In genomic region chr2:149331023-149331400, GRCh38 we compare ENCODE assay signal across 9 cellular contexts. TPM values are rescaled to one million over a fixed set of nuclear protein-coding genes. Genes with fewer than 3 reads are reported as not detected.
DNase-seq lines count a peak whose midpoint lies in the region; ATAC-seq and TF ChIP-seq lines count a peak whose summit lies in the region.
"Had no signal": no experiment of that assay in that cellular context is flagged by ENCODE, and none has a peak within 500 bp of the region (broad histone marks: within the 10 kb centered on the region; RNA-seq: fewer than 3 reads in every experiment).

No MANE protein-coding gene starts in this region.

- H3K27me3 Mint-ChIP-seq in activated CD4-positive, alpha-beta memory T cell treated with anti-CD3 and anti-CD28 coated beads, Interleukin-2, amount 10 ng/mL, durations not matched to agents 7 days and 5 days, result peaks cover 54% of the 10 kb centered on the region
- H3K27me3 Mint-ChIP-seq in activated CD4-positive, alpha-beta memory T cell treated with anti-CD3 and anti-CD28 coated beads for 36 hours, result peaks cover 43% of the 10 kb centered on the region
- peaks cover 7% of the 10 kb centered on the region for H3K27me3 Mint-ChIP-seq in type B pancreatic cell

- TF ChIP-seq POLR2A in body of pancreas (IDR thresholded peaks at IDR 0.05), result no peak
- TF ChIP-seq POLR2A in lower leg skin (IDR thresholded peaks at IDR 0.05), result no peak

- H3K4me1 Mint-ChIP-seq in activated CD4-positive, alpha-beta memory T cell treated with anti-CD3 and anti-CD28 coated beads, Interleukin-2, amount 10 ng/mL, durations not matched to agents 7 days and 5 days, result peaks cover 6% of the 10 kb centered on the region
- H3K4me1 Mint-ChIP-seq in activated CD4-positive, alpha-beta memory T cell treated with anti-CD3 and anti-CD28 coated beads for 36 hours (ENCODE audit: low read depth), result peaks cover 6% of the 10 kb centered on the region
- H3K4me1 Mint-ChIP-seq in type B pancreatic cell (ENCODE audit: unreplicated experiment), result peaks cover 15% of the 10 kb centered on the region
- H3K4me1 Mint-ChIP-seq: central memory CD8-positive, alpha-beta T cell had no signal

- H3K9me3 ChIP-seq in body of pancreas, result no peaks in the 10 kb centered on the region

- WGBS in body of pancreas, 2 donors, result 3 to 5% methylated on average over 10 to 19 of the region's 19 CpGs
- 5 to 12% methylated on average over 8 to 12 of the region's 19 CpGs for WGBS in lower leg skin, 2 donors

- DNase-seq in activated CD4-positive, alpha-beta memory T cell treated with anti-CD3 and anti-CD28 coated beads, Interleukin-2, amount 10 ng/mL, durations not matched to agents 7 days and 5 days, result no peak
- DNase-seq in activated CD4-positive, alpha-beta memory T cell treated with anti-CD3 and anti-CD28 coated beads for 36 hours, result no peak
- DNase-seq in body of pancreas, result peak in 1 of 4 donors; percentile 23
- no peak for DNase-seq in lower leg skin (ENCODE audit: low spot score in 2 of 2)
- peak; percentile 69 for DNase-seq in type B pancreatic cell (ENCODE audit: extremely low spot score, unreplicated experiment)
- no peak for DNase-seq in activated naive CD4-positive, alpha-beta T cell treated with anti-CD3 and anti-CD28 coated beads, Interleukin-2, amount 50 U/mL, for 16 hours

- no peaks in the 10 kb centered on the region for H3K27me3 ChIP-seq in body of pancreas

- peak in 1 of 7 experiments; percentile 1 for TF ChIP-seq CTCF in body of pancreas (IDR thresholded peaks at IDR 0.05)
- no peak for TF ChIP-seq CTCF in lower leg skin (IDR thresholded peaks at IDR 0.05)
- no peak for TF ChIP-seq CTCF in type B pancreatic cell (conservative IDR thresholded peaks at IDR 0.05)

- no peak for ATAC-seq in body of pancreas
- no peak for ATAC-seq in HG03354 (IDR thresholded peaks at IDR 0.05; ENCODE audit: poor library complexity, severe bottlenecking, unreplicated experiment)
- no peak for ATAC-seq in HG03342 (IDR thresholded peaks at IDR 0.05; ENCODE audit: unreplicated experiment)

- H3K36me3 ChIP-seq in body of pancreas (replicated peaks in 1 of 2; ENCODE audit: insufficient read depth in 1 of 2, low read depth in 2 of 2), result no peaks in the 10 kb centered on the region

- H3K9me3 Mint-ChIP-seq in activated CD4-positive, alpha-beta memory T cell treated with anti-CD3 and anti-CD28 coated beads, Interleukin-2, amount 10 ng/mL, durations not matched to agents 7 days and 5 days, result no peaks in the 10 kb centered on the region
- H3K9me3 Mint-ChIP-seq in activated CD4-positive, alpha-beta memory T cell treated with anti-CD3 and anti-CD28 coated beads for 36 hours, result no peaks in the 10 kb centered on the region
- no peaks in the 10 kb centered on the region for H3K9me3 Mint-ChIP-seq in type B pancreatic cell
- H3K9me3 Mint-ChIP-seq: central memory CD8-positive, alpha-beta T cell had no signal

- no peak overlapping the region for H3K27ac Mint-ChIP-seq in activated CD4-positive, alpha-beta memory T cell treated with anti-CD3 and anti-CD28 coated beads, Interleukin-2, amount 10 ng/mL, durations not matched to agents 7 days and 5 days
- H3K27ac Mint-ChIP-seq in activated CD4-positive, alpha-beta memory T cell treated with anti-CD3 and anti-CD28 coated beads for 36 hours, result no peak overlapping the region
- peak overlapping the region; percentile 72 for H3K27ac Mint-ChIP-seq in type B pancreatic cell

- H3K4me3 ChIP-seq in body of pancreas (peak overlapping the region; percentile 0 to 81), lower leg skin (ENCODE audit: low read depth, poor library complexity, severe bottlenecking) (peak overlapping the region; percentile 29)

- CTCF ChIA-PET in activated CD4-positive, alpha-beta memory T cell treated with anti-CD3 and anti-CD28 coated beads, Interleukin-2, amount 10 ng/mL, durations not matched to agents 7 days and 5 days (lab: Charles Lee), result no interaction called here
- CTCF ChIA-PET in activated CD4-positive, alpha-beta memory T cell treated with anti-CD3 and anti-CD28 coated beads for 36 hours (lab: Charles Lee), result no interaction called here

- peak overlapping the region; percentile 3 for H3K4me3 Mint-ChIP-seq in activated CD4-positive, alpha-beta memory T cell treated with anti-CD3 and anti-CD28 coated beads, Interleukin-2, amount 10 ng/mL, durations not matched to agents 7 days and 5 days
- H3K4me3 Mint-ChIP-seq in activated CD4-positive, alpha-beta memory T cell treated with anti-CD3 and anti-CD28 coated beads for 36 hours, result no peak overlapping the region
- peak overlapping the region; percentile 95 for H3K4me3 Mint-ChIP-seq in type B pancreatic cell
- H3K4me3 Mint-ChIP-seq: central memory CD8-positive, alpha-beta T cell had no signal

- no peaks in the 10 kb centered on the region for H3K36me3 Mint-ChIP-seq in activated CD4-positive, alpha-beta memory T cell treated with anti-CD3 and anti-CD28 coated beads, Interleukin-2, amount 10 ng/mL, durations not matched to agents 7 days and 5 days (ENCODE audit: low read depth)
- no peaks in the 10 kb centered on the region for H3K36me3 Mint-ChIP-seq in activated CD4-positive, alpha-beta memory T cell treated with anti-CD3 and anti-CD28 coated beads for 36 hours
- peaks cover 12% of the 10 kb centered on the region for H3K36me3 Mint-ChIP-seq in type B pancreatic cell

- H3K4me1 ChIP-seq in body of pancreas, result peaks cover 18% of the 10 kb centered on the region

- POLR2A ChIA-PET in activated CD4-positive, alpha-beta memory T cell treated with anti-CD3 and anti-CD28 coated beads, Interleukin-2, amount 10 ng/mL, durations not matched to agents 7 days and 5 days (lab: Charles Lee), result no interaction called here
- POLR2A ChIA-PET in activated CD4-positive, alpha-beta memory T cell treated with anti-CD3 and anti-CD28 coated beads for 36 hours (lab: Charles Lee), result no interaction called here

- peak overlapping the region; percentile 18 to 88 (median 58) for H3K27ac ChIP-seq in body of pancreas

- intact Hi-C loops in activated CD4-positive, alpha-beta memory T cell treated with anti-CD3 and anti-CD28 coated beads for 36 hours (cut with micrococcal nuclease), result no loop called here
- intact Hi-C loops in body of pancreas (cut with DNase I) (no loop called here), lower leg skin (cut with DNase I; ENCODE audit: low total_unique reads) (no loop called here)

RNA-seq across cellular contexts. Expression of gene LYPD6, which starts 0.6 kb away (rescaled TPM):
- not detected for total RNA-seq in activated CD4-positive, alpha-beta memory T cell treated with anti-CD3 and anti-CD28 coated beads, Interleukin-2, amount 10 ng/mL, durations not matched to agents 7 days and 5 days
- not detected for total RNA-seq in activated CD4-positive, alpha-beta memory T cell treated with anti-CD3 and anti-CD28 coated beads for 36 hours
- total RNA-seq in body of pancreas, result 1 to 10 TPM in 1 of 2 donors, under 1 TPM in 1; 0.99 to 2.9 TPM
- total RNA-seq in lower leg skin, result 1 to 10 TPM in 2 of 4 donors, under 1 TPM in 1, not detected in 1; 0.79 to 1.2 (median 1.1) TPM
- 11.7 and 16.4 TPM in 2 replicates for total RNA-seq in type B pancreatic cell (ENCODE audit: low replicate concordance)
